Comparison of ENCODE assay signal across 1 cellular context in the genomic region with DNA sequence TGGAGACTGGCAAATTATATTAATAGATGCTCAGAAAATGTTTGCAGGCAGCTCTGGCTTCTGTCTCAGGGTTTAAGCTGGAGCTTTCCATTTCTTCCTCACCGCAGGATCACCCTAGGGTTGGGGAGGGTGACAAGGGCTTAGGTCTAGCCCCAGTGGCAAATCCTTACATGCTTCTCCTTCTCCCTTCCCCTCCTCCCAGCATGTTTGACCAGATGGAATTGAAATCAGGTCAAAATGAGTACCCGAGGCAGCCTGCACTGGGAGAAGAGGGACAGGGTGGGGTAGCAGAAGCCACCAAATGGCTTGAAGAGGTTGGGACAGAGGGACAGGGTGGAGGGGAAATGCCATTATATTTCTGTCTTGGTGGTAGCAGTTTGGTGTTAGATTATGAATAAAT.
TF ChIP-seq lines count a peak whose summit lies in the region.

No MANE protein-coding gene starts in this region.

TF ChIP-seq in SK-N-SH, 30 proteins besides CTCF, POLR2A, EP300 and RAD21 (continued from another document):
- no peak for TF ChIP-seq RXRA (IDR thresholded peaks at IDR 0.05; ENCODE audit: borderline replicate concordance, low read depth)
- TF ChIP-seq MXI1 (IDR thresholded peaks at IDR 0.05; ENCODE audit: low read depth, low read length): no peak
- no peak for TF ChIP-seq CHD2 (IDR thresholded peaks at IDR 0.05; ENCODE audit: low read length, partially characterized antibody)
- TF ChIP-seq, protein P1, sequence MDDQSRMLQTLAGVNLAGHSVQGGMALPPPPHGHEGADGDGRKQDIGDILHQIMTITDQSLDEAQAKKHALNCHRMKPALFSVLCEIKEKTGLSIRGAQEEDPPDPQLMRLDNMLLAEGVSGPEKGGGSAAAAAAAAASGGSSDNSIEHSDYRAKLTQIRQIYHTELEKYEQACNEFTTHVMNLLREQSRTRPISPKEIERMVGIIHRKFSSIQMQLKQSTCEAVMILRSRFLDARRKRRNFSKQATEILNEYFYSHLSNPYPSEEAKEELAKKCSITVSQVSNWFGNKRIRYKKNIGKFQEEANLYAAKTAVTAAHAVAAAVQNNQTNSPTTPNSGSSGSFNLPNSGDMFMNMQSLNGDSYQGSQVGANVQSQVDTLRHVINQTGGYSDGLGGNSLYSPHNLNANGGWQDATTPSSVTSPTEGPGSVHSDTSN (IDR thresholded peaks at IDR 0.05): no peak
- no peak for TF ChIP-seq RCOR1 (IDR thresholded peaks at IDR 0.05; ENCODE audit: low read length)
- TF ChIP-seq ELF1 (IDR thresholded peaks at IDR 0.05): no peak
- no peak for TF ChIP-seq TEAD4 (IDR thresholded peaks at IDR 0.05; ENCODE audit: borderline replicate concordance, insufficient read depth)
- TF ChIP-seq, protein P2, sequence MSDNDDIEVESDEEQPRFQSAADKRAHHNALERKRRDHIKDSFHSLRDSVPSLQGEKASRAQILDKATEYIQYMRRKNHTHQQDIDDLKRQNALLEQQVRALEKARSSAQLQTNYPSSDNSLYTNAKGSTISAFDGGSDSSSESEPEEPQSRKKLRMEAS (IDR thresholded peaks at IDR 0.05; ENCODE audit: low read depth): no peak
- no peak for TF ChIP-seq SMC3 (IDR thresholded peaks at IDR 0.05; ENCODE audit: low read depth, low read length)
- TF ChIP-seq NFIC (IDR thresholded peaks at IDR 0.05; ENCODE audit: borderline replicate concordance): no peak
- TF ChIP-seq, protein P3, sequence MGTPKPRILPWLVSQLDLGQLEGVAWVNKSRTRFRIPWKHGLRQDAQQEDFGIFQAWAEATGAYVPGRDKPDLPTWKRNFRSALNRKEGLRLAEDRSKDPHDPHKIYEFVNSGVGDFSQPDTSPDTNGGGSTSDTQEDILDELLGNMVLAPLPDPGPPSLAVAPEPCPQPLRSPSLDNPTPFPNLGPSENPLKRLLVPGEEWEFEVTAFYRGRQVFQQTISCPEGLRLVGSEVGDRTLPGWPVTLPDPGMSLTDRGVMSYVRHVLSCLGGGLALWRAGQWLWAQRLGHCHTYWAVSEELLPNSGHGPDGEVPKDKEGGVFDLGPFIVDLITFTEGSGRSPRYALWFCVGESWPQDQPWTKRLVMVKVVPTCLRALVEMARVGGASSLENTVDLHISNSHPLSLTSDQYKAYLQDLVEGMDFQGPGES (IDR thresholded peaks at IDR 0.05; ENCODE audit: low read depth, low read length): no peak
